9 cellular contexts compared by ENCODE assay signal in genomic region chr11:22432331-22433065, GRCh38.
DNase-seq lines count a peak whose midpoint lies in the region; ATAC-seq and TF ChIP-seq lines count a peak whose summit lies in the region.
"Had no signal": no experiment of that assay in that cellular context is flagged by ENCODE, and none has a peak within 500 bp of the region (broad histone marks: within the 10 kb centered on the region; RNA-seq: fewer than 3 reads in every experiment).

No MANE protein-coding gene starts in this region.

- DNase-seq in AG10803 (ENCODE audit: low read depth): peak; percentile 25
- DNase-seq in cardiac fibroblast (ENCODE audit: low read depth in 2 of 2): peak; percentile 72 to 80
- peak; percentile 1 for DNase-seq in kidney tubule cell (ENCODE audit: low spot score)
- DNase-seq in NCI-H82 treated with DMSO at 0.1 percent for 48 hours (lab: John Stamatoyannopoulos, UW; ENCODE audit: unreplicated experiment): no peak
- DNase-seq in AG08396 (ENCODE audit: low spot score): no peak

- no peaks in the 10 kb centered on the region for H3K36me3 ChIP-seq in stomach smooth muscle (ENCODE audit: control insufficient read depth in 2 of 2, insufficient read depth in 2 of 2, low read length in 2 of 2)

- no peaks in the 10 kb centered on the region for H3K4me1 ChIP-seq in stomach smooth muscle (ENCODE audit: control insufficient read depth, insufficient read depth, low read length)

- peak overlapping the region; percentile 35 for H3K4me3 ChIP-seq in AG10803 (ENCODE audit: low read length)
- peak overlapping the region; percentile 31 to 42 for H3K4me3 ChIP-seq in cardiac fibroblast (replicated peaks in 1 of 2; ENCODE audit: low read depth in 2 of 2, low read length in 2 of 2)
- H3K4me3 ChIP-seq in stomach smooth muscle (ENCODE audit: low read length in 2 of 2): peak overlapping the region; percentile 29 to 64
- H3K4me3 ChIP-seq: SK-N-MC had no signal

- H3K9me3 ChIP-seq in stomach smooth muscle (ENCODE audit: control insufficient read depth in 2 of 2, low read length in 2 of 2): no peaks in the 10 kb centered on the region

- peaks cover 3 to 6% of the 10 kb centered on the region in 2 donors for H3K27me3 ChIP-seq in stomach smooth muscle (ENCODE audit: control insufficient read depth in 1 of 2, insufficient read depth in 2 of 2, low read length in 2 of 2)

- ATAC-seq in HG03442 (IDR thresholded peaks at IDR 0.05; ENCODE audit: unreplicated experiment) (peak; percentile 57), GM21825 (IDR thresholded peaks at IDR 0.05; ENCODE audit: unreplicated experiment) (no peak)

- TF ChIP-seq CTCF in AG10803 (conservative IDR thresholded peaks at IDR 0.05; ENCODE audit: low read length): no peak
- TF ChIP-seq CTCF in cardiac fibroblast (IDR thresholded peaks at IDR 0.05; ENCODE audit: low read depth, low read length): no peak

- H3K27ac ChIP-seq in stomach smooth muscle (ENCODE audit: low read length): no peak overlapping the region
- H3K27ac ChIP-seq: SK-N-MC had no signal

- H3K9ac ChIP-seq in stomach smooth muscle (ENCODE audit: low read length in 2 of 2): peak overlapping the region in 1 of 2 donors; percentile 21

Comparison
In these comparisons a context has a peak if more than half of its experiments do, and no peak if none do; other contexts are left out.
1. DNase-seq: peak in AG10803 (single experiment), cardiac fibroblast (2 of 2) and kidney tubule cell (single experiment); none in NCI-H82 treated with DMSO at 0.1 percent for 48 hours (single experiment) and AG08396 (single experiment).
2. Peak in every context shown above with its lines, with median percentiles within 50 percentile points of each other: H3K4me3 ChIP-seq.